ENCODE assay signal across 9 cellular contexts in the genomic region with DNA sequence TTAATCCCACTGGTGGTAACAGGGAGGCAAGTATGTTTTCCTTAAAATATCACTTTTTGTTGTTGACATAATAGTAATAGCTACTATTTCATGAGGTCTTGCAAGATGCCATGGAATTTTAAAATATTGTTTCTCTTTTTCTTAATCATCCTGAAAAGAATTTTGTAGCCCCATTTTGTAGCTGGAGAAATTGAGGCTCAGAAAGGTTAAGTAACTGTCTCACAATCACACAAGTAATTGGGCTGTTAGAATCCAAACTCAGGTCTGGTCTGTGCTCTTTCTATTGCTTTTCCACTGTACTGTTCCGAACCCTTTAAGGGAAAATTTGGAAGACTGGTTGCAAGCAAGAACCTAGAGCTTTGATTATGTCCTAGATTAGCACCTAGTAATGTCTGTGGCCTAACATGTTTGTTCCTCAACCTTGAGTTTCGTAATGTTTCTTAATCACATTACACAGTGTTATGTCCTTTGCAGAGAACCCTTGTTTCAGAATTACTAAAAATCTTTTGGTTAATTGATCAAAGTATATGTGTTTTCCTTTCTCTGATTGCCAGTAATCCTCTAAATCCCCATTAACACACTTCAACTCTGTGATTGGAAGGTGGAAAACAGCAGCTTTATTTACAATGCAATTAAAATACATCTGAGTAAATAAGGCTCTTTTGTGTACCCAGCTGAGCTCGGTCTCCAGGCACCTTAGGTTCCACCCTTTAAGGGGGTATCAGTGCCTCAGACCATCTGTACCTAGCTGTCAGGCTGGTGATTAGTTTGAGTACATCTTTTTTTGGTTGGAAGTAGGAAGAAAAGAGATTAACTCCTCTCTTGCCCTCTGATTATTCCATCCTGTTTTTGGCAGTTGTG.
A peak's percentile ranks its signal among the peaks of the same experiment; 100 is the strongest.
DNase-seq lines count a peak whose midpoint lies in the region; ATAC-seq and TF ChIP-seq lines count a peak whose summit lies in the region.
"Had no signal": no experiment of that assay in that cellular context is flagged by ENCODE, and none has a peak within 500 bp of the region (broad histone marks: within the 10 kb centered on the region; RNA-seq: fewer than 3 reads in every experiment).

No MANE protein-coding gene starts in this region.

- no peaks in the 10 kb centered on the region for H3K27me3 ChIP-seq in WERI-Rb-1 (ENCODE audit: insufficient read depth, low read depth, severe bottlenecking)
- H3K27me3 ChIP-seq in mucosa of stomach (ENCODE audit: control insufficient read depth, insufficient read depth, low read length), result no peaks in the 10 kb centered on the region
- H3K27me3 ChIP-seq: tibial artery had no signal

- H3K27ac Mint-ChIP-seq in stimulated activated naive CD8-positive, alpha-beta T cell treated with anti-CD3 and anti-CD28 coated beads, Interleukin-15, amount 100 ng/mL, for 72 hours, result no peak overlapping the region

- no peak overlapping the region for H3K4me3 Mint-ChIP-seq in stimulated activated naive CD8-positive, alpha-beta T cell treated with anti-CD3 and anti-CD28 coated beads, Interleukin-15, amount 100 ng/mL, for 72 hours

- H3K36me3 ChIP-seq in WERI-Rb-1, result peaks cover 68% of the 10 kb centered on the region
- no peaks in the 10 kb centered on the region for H3K36me3 ChIP-seq in mucosa of stomach (ENCODE audit: control insufficient read depth, insufficient read depth, low read length)

- H3K4me3 ChIP-seq in WERI-Rb-1 (ENCODE audit: low read depth, low read length) (no peak overlapping the region), mucosa of stomach (ENCODE audit: low read length) (no peak overlapping the region)
- H3K4me3 ChIP-seq: tibial artery had no signal

- TF ChIP-seq CTCF in WERI-Rb-1 (IDR thresholded peaks at IDR 0.05; ENCODE audit: low read depth, low read length), result no peak

- peaks cover 10% of the 10 kb centered on the region for H3K4me1 Mint-ChIP-seq in stimulated activated naive CD8-positive, alpha-beta T cell treated with anti-CD3 and anti-CD28 coated beads, Interleukin-15, amount 100 ng/mL, for 72 hours

- H3K27ac ChIP-seq in WERI-Rb-1, result peak overlapping the region; percentile 31
- H3K27ac ChIP-seq: tibial artery had no signal

- no peaks in the 10 kb centered on the region for H3K27me3 Mint-ChIP-seq in stimulated activated naive CD8-positive, alpha-beta T cell treated with anti-CD3 and anti-CD28 coated beads, Interleukin-15, amount 100 ng/mL, for 72 hours

- ATAC-seq in stimulated activated naive CD8-positive, alpha-beta T cell treated with anti-CD3 and anti-CD28 coated beads, Interleukin-15, amount 100 ng/mL, for 72 hours, result no peak
- ATAC-seq in HG03045 (IDR thresholded peaks at IDR 0.05; ENCODE audit: unreplicated experiment), result no peak

- H3K9me3 ChIP-seq in WERI-Rb-1 (ENCODE audit: severe bottlenecking), result no peaks in the 10 kb centered on the region
- no peaks in the 10 kb centered on the region for H3K9me3 ChIP-seq in mucosa of stomach (ENCODE audit: control insufficient read depth, low read length)
- H3K9me3 ChIP-seq: tibial artery had no signal

- H3K9ac ChIP-seq in mucosa of stomach (ENCODE audit: low read length), result peak overlapping the region; percentile 9

- H3K9me3 Mint-ChIP-seq in stimulated activated naive CD8-positive, alpha-beta T cell treated with anti-CD3 and anti-CD28 coated beads, Interleukin-15, amount 100 ng/mL, for 72 hours, result no peaks in the 10 kb centered on the region

- DNase-seq in DMS79 (lab: John Stamatoyannopoulos, UW) (peak; percentile 53), NCI-H1417 (lab: John Stamatoyannopoulos, UW) (peak; percentile 75 to 96 (median 77)), WERI-Rb-1 (peak; percentile 39), KG1 (lab: John Stamatoyannopoulos, UW) (no peak), GM19238 (ENCODE audit: insufficient read length, low spot score) (no peak)
- no peak for DNase-seq in stimulated activated naive CD8-positive, alpha-beta T cell treated with anti-CD3 and anti-CD28 coated beads, Interleukin-15, amount 100 ng/mL, for 72 hours
- DNase-seq: tibial artery had no signal

- H3K4me1 ChIP-seq in mucosa of stomach (ENCODE audit: control insufficient read depth, insufficient read depth, low read length), result peaks cover 10% of the 10 kb centered on the region

Comparison
In these comparisons a context has a peak if more than half of its experiments do, and no peak if none do; other contexts are left out.
1. DNase-seq: peak in DMS79 (single experiment), NCI-H1417 (3 of 3) and WERI-Rb-1 (single experiment); none in KG1 (single experiment), stimulated activated naive CD8-positive, alpha-beta T cell treated with anti-CD3 and anti-CD28 coated beads, Interleukin-15, amount 100 ng/mL, for 72 hours (0 of 2) and GM19238 (single experiment).